Comparison of ENCODE assay signal across 21 cellular contexts in the genomic region with DNA sequence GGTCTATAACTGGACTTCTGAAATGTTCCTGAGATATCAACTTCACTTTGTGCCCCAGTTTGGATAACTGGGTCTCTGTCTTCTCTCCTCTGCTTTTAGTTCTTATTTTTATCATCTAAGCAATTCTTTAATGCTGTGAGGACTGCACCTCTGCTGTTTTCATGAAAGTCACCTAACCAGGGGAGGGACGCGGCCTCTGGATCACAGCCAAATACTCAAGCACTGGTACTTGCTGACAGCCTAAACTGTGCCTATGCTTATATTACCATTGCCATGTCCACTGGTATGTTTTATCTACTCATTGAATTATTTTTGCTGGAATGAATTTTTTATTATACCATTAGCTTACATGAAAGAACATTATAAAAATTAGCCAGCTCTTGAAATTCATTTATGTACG.
"Had no signal": no experiment of that assay in that cellular context is flagged by ENCODE, and none has a peak within 500 bp of the region (broad histone marks: within the 10 kb centered on the region; RNA-seq: fewer than 3 reads in every experiment).

No MANE protein-coding gene starts in this region.

- DNase-seq: activated CD4-positive, alpha-beta T cell treated with anti-CD3 and anti-CD28 coated beads for 36 hours; activated CD4-positive, alpha-beta T cell treated with anti-CD3 and anti-CD28 coated beads, Interleukin-2, amount 10 ng/mL, durations not matched to agents 7 days and 5 days; activated CD4-positive, alpha-beta T cell treated with anti-CD3 and anti-CD28 coated beads, Interleukin-2, amount 50 U/mL, for 48 hours; activated CD8-positive, alpha-beta T cell treated with anti-CD3 and anti-CD28 coated beads, Interleukin-2, amount 10 ng/mL, durations not matched to agents 7 days and 5 days; activated gamma-delta T cell; activated naive CD4-positive, alpha-beta T cell treated with Interleukin-2 at 50 U/mL for 16 hours; activated naive CD8-positive, alpha-beta T cell treated with anti-CD3 and anti-CD28 coated beads, Interleukin-2, amount 10 ng/mL, durations not matched to agents 7 days and 5 days; activated T-cell treated with anti-CD3 and anti-CD28 coated beads, Interleukin-2, amount 50 U/mL, for 24 hours; amygdala; Kasumi-1; KG1; MG63; NCI-H1048; NCI-H187 treated with DMSO at 0.1 percent for 48 hours; NCI-H2081; NCI-H2171; NCI-H510A; NCI-H526; OCI-M1; SHP77; SJCRH30 had no signal

- ATAC-seq: activated CD4-positive, alpha-beta T cell treated with anti-CD3 and anti-CD28 coated beads for 36 hours; activated CD8-positive, alpha-beta T cell treated with anti-CD3 and anti-CD28 coated beads, Interleukin-2, amount 10 ng/mL, durations not matched to agents 7 days and 5 days had no signal
